ENCODE assay signal across 23 cellular contexts in the genomic region with DNA sequence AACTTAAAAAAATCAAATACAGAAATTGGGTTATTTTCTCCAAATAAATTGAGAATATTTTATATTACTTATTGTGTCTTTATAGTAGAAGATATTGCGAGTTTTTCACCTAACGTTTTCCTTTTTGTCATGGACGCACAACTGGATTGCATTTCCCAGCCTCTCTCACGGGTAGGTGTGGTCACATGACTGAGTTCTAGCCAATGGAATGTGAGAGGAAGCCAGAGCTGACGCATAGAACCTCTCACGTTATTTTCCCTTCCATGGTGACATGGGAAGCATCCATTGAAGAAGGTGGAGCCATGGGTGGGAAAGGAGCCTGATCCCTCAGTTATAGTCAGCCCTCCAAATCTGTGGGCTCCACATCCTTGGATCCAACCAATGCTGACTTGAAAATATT.
A peak's percentile ranks its signal among the peaks of the same experiment; 100 is the strongest.
DNase-seq lines count a peak whose midpoint lies in the region; FAIRE-seq and TF ChIP-seq lines count a peak whose summit lies in the region.
"Had no signal": no experiment of that assay in that cellular context is flagged by ENCODE, and none has a peak within 500 bp of the region (broad histone marks: within the 10 kb centered on the region; RNA-seq: fewer than 3 reads in every experiment).

No MANE protein-coding gene starts in this region.

- POLR2A ChIA-PET in CD8-positive, alpha-beta memory T cell (lab: Charles Lee), result no interaction called here

- intact Hi-C loops in testis (cut with DNase I; ENCODE audit: low total_unique reads), result no loop called here

- DNase-seq in CD8-positive, alpha-beta memory T cell, result no peak
- peak; percentile 64 for DNase-seq in M059J (ENCODE audit: low read depth)
- peak; percentile 64 for DNase-seq in RPMI7951 (ENCODE audit: low read depth)
- DNase-seq in testis, result peak; percentile 28
- DNase-seq in GM10266 (ENCODE audit: extremely low spot score), result no peak
- no peak for DNase-seq in KBM-7
- no peak for DNase-seq in RCC 7860 (ENCODE audit: low spot score)
- DNase-seq: C1 segment of cervical spinal cord; Calu3; CD8-positive, alpha-beta T cell; DMS153; NCI-H1105; NCI-H146; NCI-H2029; NCI-H2227 treated with DMSO at 0.1 percent for 48 hours; NCI-H510A treated with DMSO at 0.1 percent for 48 hours; NCI-H748 treated with DMSO at 0.1 percent for 48 hours; NK-92 treated with Interleukin-12 subunit alpha and Interleukin-12 subunit beta, amount 100 ng/mL, for 24 hours; SIG-M5; T-helper 1 cell had no signal

- H3K27me3 Mint-ChIP-seq in CD8-positive, alpha-beta memory T cell, result peaks cover 6 to 45% of the 10 kb centered on the region in 2 donors

- H3K4me3 ChIP-seq in CD8-positive, alpha-beta memory T cell (ENCODE audit: low read length), result no peak overlapping the region
- H3K4me3 ChIP-seq in testis, result no peak overlapping the region

- no peaks in the 10 kb centered on the region for H3K4me1 ChIP-seq in CD8-positive, alpha-beta memory T cell (ENCODE audit: insufficient read depth, low read length)
- H3K4me1 ChIP-seq in testis, result no peaks in the 10 kb centered on the region

- H3K4me1 Mint-ChIP-seq in CD8-positive, alpha-beta memory T cell, result peaks cover 3 to 6% (median 6%) of the 10 kb centered on the region in 3 donors

- 74 to 79% methylated on average over 6 of the region's 6 CpGs for WGBS in testis, 2 donors

- H3K27ac Mint-ChIP-seq in CD8-positive, alpha-beta memory T cell, result no peak overlapping the region
- H3K27ac Mint-ChIP-seq: CD8-positive, alpha-beta T cell; IgD-negative memory B cell had no signal

- CTCF ChIA-PET in CD8-positive, alpha-beta memory T cell (lab: Charles Lee), result no interaction called here

- TF ChIP-seq CTCF in testis (IDR thresholded peaks at IDR 0.05) (no peak), GM10266 (IDR thresholded peaks at IDR 0.05; ENCODE audit: control insufficient read depth, insufficient read depth, low read depth, missing control alignments) (no peak)

- H3K9me3 Mint-ChIP-seq in CD8-positive, alpha-beta memory T cell, result peaks cover 4 to 11% (median 8%) of the 10 kb centered on the region in 5 donors

- no peaks in the 10 kb centered on the region for H3K36me3 ChIP-seq in CD8-positive, alpha-beta memory T cell (ENCODE audit: insufficient read depth, low read length)
- H3K36me3 ChIP-seq in testis (ENCODE audit: low read depth, missing control alignments), result no peaks in the 10 kb centered on the region

- in situ Hi-C loops in KBM-7 (cut with MboI; ENCODE audit: low pct_unique_long_range_greater_than_20kb, low sequenced_read_pairs), result loop anchor here (25.0 kb wide), 1 partner anchor 371 kb away; no protein-coding TSS in a partner anchor

- peaks cover 0 to 17% (median 0%) of the 10 kb centered on the region in 3 donors for H3K36me3 Mint-ChIP-seq in CD8-positive, alpha-beta memory T cell
- H3K36me3 Mint-ChIP-seq: CD8-positive, alpha-beta T cell; IgD-negative memory B cell had no signal

- FAIRE-seq in RCC 7860 (lab: Jason Lieb, UNC), result no peak
- FAIRE-seq: G401.6, GM18507 had no signal

- H3K27ac ChIP-seq in CD8-positive, alpha-beta memory T cell (ENCODE audit: low read depth, low read length), result no peak overlapping the region
- no peak overlapping the region for H3K27ac ChIP-seq in testis

- TF ChIP-seq POLR2A in testis (IDR thresholded peaks at IDR 0.05), result no peak

- H3K27me3 ChIP-seq in CD8-positive, alpha-beta memory T cell (ENCODE audit: insufficient read depth, low read length, poor library complexity, severe bottlenecking), result peaks cover 3% of the 10 kb centered on the region
- H3K27me3 ChIP-seq in testis, result no peaks in the 10 kb centered on the region

- H3K9me3 ChIP-seq in CD8-positive, alpha-beta memory T cell (ENCODE audit: low read length), result no peaks in the 10 kb centered on the region
- no peaks in the 10 kb centered on the region for H3K9me3 ChIP-seq in testis

- H3K4me3 Mint-ChIP-seq in CD8-positive, alpha-beta memory T cell, result peak overlapping the region in 4 of 7 donors; percentile 37 to 77 (median 56)

Comparison
In these comparisons a context has a peak if more than half of its experiments do, and no peak if none do; other contexts are left out.
1. DNase-seq: peak in M059J (single experiment), RPMI7951 (single experiment) and testis (single experiment); none in CD8-positive, alpha-beta memory T cell (0 of 5), GM10266 (single experiment), KBM-7 (single experiment) and RCC 7860 (single experiment).